Comparison of ENCODE assay signal across 8 cellular contexts in the genomic region with DNA sequence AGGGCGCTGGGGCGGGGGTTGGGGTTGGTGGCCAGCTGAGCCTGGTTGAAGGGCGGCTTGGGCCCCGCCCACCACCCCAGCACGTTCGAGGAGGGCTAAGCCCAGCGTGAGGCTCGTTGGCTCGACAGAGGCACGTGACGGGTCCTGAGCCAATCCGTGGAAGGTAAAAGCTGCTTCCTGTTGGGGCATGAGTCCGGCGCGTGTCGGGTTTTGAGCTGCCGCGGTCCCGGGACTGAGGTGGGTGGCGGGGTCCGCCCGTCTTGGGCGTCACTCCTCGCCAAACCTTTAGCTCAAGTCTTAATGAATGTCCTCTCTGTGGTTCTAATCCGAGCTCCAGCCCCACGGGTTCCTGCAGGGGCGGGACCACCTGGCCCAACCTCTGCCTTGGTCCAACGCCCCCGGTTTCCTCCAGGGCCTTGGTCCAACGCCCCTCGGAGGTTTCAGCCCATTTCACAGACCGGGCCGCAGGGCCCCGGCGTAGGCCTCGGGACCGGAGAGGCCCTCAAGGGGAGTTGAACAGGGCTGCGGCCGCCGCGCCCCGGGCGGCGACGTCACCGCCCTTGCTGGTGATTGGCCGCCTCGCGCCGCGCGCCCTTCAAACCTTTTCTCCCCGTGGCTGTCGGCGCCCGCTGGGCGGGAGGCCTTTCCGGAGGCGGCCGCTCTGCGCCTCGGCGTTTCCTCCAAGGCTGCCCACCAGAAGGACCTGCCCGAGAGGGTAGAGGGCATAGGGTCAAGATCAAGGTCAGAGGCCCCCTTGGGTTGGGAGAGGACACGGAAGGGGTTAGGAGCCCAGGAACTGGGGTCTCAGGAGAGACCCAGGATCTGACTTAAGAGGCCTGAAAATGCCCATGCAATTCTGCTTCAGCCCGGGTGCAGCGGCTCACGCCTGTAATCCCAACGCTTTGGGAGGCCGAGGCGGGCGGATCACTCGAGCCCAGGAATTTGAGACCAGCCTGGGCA. TPM values are rescaled to one million over a fixed set of nuclear protein-coding genes. Genes with fewer than 3 reads are reported as not detected.
DNase-seq lines count a peak whose midpoint lies in the region; ATAC-seq and TF ChIP-seq lines count a peak whose summit lies in the region.

A gene with protein sequence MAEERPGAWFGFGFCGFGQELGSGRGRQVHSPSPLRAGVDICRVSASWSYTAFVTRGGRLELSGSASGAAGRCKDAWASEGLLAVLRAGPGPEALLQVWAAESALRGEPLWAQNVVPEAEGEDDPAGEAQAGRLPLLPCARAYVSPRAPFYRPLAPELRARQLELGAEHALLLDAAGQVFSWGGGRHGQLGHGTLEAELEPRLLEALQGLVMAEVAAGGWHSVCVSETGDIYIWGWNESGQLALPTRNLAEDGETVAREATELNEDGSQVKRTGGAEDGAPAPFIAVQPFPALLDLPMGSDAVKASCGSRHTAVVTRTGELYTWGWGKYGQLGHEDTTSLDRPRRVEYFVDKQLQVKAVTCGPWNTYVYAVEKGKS (plus strand): TSS at position 173 of the 960 bp plus-strand sequence. CDS start 1,851 bp downstream, outside the sequence.

- H3K36me3 ChIP-seq in upper lobe of right lung, result peaks cover 38% of the 10 kb centered on the region

- H3K36me3 Mint-ChIP-seq in T-cell, result peaks cover 25% of the 10 kb centered on the region

- POLR2A ChIA-PET in T-cell (lab: Charles Lee), result interaction anchor here (0.6 to 1.5 kb wide), 4 partner anchors 20 to 1967 kb away, joined by 3 to 7 read pairs (median 4); a partner anchor contains a TSS

- ATAC-seq in HG02571 (IDR thresholded peaks at IDR 0.05; ENCODE audit: unreplicated experiment) (peak; percentile 91), T-cell (replicated peaks in 1 of 4) (peak; percentile 96 to 98 (median 97)), left cardiac atrium (peak; percentile 93 to 94), upper lobe of right lung (peak; percentile 94)

- CTCF ChIA-PET in T-cell (lab: Charles Lee), result interaction anchor here (0.6 to 3.9 kb wide), 16 partner anchors 9 to 1520 kb away, joined by 3 to 27 read pairs (median 4); a partner anchor contains a TSS

- H3K27ac ChIP-seq in upper lobe of right lung, result peak within 1 kb of the TSS; percentile 92

- intact Hi-C loops in left cardiac atrium (cut with DNase I) (loop anchor here (5.0 to 10.0 kb wide), 2 partner anchors 70 to 317 kb away; a partner anchor contains a TSS), posterior vena cava (cut with DNase I) (loop anchor here in 1 of 2 donors (5.0 kb wide), 2 partner anchors 82 to 317 kb away; no protein-coding TSS in a partner anchor), upper lobe of right lung (cut with DNase I) (no loop called here)

- H3K27me3 ChIP-seq in upper lobe of right lung, result no peaks in the 10 kb centered on the region

- H3K27ac Mint-ChIP-seq in T-cell, result peak within 1 kb of the TSS; percentile 81 to 93

- H3K4me1 Mint-ChIP-seq in T-cell, result peaks cover 0 to 20% (median 16%) of the 10 kb centered on the region in 3 donors

- no peaks in the 10 kb centered on the region for H3K9me3 ChIP-seq in upper lobe of right lung

- no peaks in the 10 kb centered on the region for H3K27me3 Mint-ChIP-seq in T-cell

- no peaks in the 10 kb centered on the region for H3K9me3 Mint-ChIP-seq in T-cell

- DNase-seq in GM04504 (ENCODE audit: low read depth) (peak; percentile 88), NCI-H1048 (lab: John Stamatoyannopoulos, UW) (peak; percentile 85), T-cell (peak; percentile 73 to 96 (median 82)), amniotic stem cell (lab: John Stamatoyannopoulos, UW) (peak; percentile 89), left cardiac atrium (peak; percentile 97), posterior vena cava (ENCODE audit: low spot score) (peak; percentile 98), upper lobe of right lung (peak; percentile 98)

- peak within 1 kb of the TSS; percentile 77 to 86 (median 85) for H3K4me3 Mint-ChIP-seq in T-cell

- peak within 1 kb of the TSS; percentile 81 for H3K4me3 ChIP-seq in upper lobe of right lung

- TF ChIP-seq CTCF in upper lobe of right lung (IDR thresholded peaks at IDR 0.05), result no peak

- H3K4me1 ChIP-seq in upper lobe of right lung, result peaks cover 21% of the 10 kb centered on the region

RNA-seq across cellular contexts. Expression of the gene that starts here (rescaled TPM):
- total RNA-seq in T-cell, result 10 to 100 TPM in 3 of 5 donors, 1 to 10 TPM in 2; 5.7 to 21.2 (median 15.8) TPM
- 10 to 100 TPM in 1 of 2 donors, 1 to 10 TPM in 1; 8.4 to 10.6 TPM for total RNA-seq in left cardiac atrium
- 1 to 10 TPM; 5.1 to 7.4 TPM for total RNA-seq in posterior vena cava
- total RNA-seq in upper lobe of right lung, result 8.6 TPM

Comparison
In these comparisons a context has a peak if more than half of its experiments do, and no peak if none do; other contexts are left out.
1. Peak in every context shown above with its lines: DNase-seq, ATAC-seq, H3K4me3 ChIP-seq and H3K27ac ChIP-seq.